Comparison of ENCODE assay signal across 1 cellular context in the genomic region with DNA sequence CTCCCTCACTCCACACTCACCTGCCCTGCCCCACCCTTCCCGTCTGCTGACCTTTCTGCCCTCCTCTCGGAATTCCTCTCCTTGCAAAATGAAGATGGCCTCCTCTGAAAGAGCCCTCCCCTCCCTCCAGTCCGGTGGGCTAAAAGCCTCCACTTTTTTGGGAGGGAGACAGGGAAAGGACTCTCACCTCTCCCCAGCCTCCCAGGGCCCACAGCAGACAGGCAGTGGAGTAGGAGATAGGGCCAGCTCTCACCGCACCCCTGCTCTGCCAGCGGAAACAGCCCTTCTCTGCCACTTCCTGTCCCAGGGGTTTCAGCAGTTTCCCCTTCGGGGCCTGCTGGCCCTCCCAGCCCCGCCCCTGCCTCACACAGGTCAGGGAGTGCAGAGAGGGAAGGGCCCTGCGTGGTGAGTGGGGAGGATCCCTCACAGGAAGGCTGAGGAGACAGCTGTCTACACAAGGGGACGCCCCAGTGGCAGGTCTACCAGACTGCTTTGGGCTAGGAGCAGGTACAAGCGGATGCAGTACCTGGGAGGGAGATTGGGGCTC.
TF ChIP-seq lines count a peak whose summit lies in the region.

No MANE protein-coding gene starts in this region.

TF ChIP-seq in H1, 55 proteins besides CTCF, POLR2A, EP300 and RAD21 (continued from another document):
- TF ChIP-seq, protein P1, sequence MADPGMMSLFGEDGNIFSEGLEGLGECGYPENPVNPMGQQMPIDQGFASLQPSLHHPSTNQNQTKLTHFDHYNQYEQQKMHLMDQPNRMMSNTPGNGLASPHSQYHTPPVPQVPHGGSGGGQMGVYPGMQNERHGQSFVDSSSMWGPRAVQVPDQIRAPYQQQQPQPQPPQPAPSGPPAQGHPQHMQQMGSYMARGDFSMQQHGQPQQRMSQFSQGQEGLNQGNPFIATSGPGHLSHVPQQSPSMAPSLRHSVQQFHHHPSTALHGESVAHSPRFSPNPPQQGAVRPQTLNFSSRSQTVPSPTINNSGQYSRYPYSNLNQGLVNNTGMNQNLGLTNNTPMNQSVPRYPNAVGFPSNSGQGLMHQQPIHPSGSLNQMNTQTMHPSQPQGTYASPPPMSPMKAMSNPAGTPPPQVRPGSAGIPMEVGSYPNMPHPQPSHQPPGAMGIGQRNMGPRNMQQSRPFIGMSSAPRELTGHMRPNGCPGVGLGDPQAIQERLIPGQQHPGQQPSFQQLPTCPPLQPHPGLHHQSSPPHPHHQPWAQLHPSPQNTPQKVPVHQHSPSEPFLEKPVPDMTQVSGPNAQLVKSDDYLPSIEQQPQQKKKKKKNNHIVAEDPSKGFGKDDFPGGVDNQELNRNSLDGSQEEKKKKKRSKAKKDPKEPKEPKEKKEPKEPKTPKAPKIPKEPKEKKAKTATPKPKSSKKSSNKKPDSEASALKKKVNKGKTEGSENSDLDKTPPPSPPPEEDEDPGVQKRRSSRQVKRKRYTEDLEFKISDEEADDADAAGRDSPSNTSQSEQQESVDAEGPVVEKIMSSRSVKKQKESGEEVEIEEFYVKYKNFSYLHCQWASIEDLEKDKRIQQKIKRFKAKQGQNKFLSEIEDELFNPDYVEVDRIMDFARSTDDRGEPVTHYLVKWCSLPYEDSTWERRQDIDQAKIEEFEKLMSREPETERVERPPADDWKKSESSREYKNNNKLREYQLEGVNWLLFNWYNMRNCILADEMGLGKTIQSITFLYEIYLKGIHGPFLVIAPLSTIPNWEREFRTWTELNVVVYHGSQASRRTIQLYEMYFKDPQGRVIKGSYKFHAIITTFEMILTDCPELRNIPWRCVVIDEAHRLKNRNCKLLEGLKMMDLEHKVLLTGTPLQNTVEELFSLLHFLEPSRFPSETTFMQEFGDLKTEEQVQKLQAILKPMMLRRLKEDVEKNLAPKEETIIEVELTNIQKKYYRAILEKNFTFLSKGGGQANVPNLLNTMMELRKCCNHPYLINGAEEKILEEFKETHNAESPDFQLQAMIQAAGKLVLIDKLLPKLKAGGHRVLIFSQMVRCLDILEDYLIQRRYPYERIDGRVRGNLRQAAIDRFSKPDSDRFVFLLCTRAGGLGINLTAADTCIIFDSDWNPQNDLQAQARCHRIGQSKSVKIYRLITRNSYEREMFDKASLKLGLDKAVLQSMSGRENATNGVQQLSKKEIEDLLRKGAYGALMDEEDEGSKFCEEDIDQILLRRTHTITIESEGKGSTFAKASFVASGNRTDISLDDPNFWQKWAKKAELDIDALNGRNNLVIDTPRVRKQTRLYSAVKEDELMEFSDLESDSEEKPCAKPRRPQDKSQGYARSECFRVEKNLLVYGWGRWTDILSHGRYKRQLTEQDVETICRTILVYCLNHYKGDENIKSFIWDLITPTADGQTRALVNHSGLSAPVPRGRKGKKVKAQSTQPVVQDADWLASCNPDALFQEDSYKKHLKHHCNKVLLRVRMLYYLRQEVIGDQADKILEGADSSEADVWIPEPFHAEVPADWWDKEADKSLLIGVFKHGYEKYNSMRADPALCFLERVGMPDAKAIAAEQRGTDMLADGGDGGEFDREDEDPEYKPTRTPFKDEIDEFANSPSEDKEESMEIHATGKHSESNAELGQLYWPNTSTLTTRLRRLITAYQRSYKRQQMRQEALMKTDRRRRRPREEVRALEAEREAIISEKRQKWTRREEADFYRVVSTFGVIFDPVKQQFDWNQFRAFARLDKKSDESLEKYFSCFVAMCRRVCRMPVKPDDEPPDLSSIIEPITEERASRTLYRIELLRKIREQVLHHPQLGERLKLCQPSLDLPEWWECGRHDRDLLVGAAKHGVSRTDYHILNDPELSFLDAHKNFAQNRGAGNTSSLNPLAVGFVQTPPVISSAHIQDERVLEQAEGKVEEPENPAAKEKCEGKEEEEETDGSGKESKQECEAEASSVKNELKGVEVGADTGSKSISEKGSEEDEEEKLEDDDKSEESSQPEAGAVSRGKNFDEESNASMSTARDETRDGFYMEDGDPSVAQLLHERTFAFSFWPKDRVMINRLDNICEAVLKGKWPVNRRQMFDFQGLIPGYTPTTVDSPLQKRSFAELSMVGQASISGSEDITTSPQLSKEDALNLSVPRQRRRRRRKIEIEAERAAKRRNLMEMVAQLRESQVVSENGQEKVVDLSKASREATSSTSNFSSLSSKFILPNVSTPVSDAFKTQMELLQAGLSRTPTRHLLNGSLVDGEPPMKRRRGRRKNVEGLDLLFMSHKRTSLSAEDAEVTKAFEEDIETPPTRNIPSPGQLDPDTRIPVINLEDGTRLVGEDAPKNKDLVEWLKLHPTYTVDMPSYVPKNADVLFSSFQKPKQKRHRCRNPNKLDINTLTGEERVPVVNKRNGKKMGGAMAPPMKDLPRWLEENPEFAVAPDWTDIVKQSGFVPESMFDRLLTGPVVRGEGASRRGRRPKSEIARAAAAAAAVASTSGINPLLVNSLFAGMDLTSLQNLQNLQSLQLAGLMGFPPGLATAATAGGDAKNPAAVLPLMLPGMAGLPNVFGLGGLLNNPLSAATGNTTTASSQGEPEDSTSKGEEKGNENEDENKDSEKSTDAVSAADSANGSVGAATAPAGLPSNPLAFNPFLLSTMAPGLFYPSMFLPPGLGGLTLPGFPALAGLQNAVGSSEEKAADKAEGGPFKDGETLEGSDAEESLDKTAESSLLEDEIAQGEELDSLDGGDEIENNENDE (IDR thresholded peaks at IDR 0.05; ENCODE audit: insufficient replicate concordance, low read length), result no peak
- no peak for TF ChIP-seq TCF12 (IDR thresholded peaks at IDR 0.05; ENCODE audit: low read depth, low read length)
- no peak for TF ChIP-seq TAF7 (optimal IDR thresholded peaks at IDR 0.05; ENCODE audit: borderline replicate concordance, low read depth, low read length)
